In the genomic region with DNA sequence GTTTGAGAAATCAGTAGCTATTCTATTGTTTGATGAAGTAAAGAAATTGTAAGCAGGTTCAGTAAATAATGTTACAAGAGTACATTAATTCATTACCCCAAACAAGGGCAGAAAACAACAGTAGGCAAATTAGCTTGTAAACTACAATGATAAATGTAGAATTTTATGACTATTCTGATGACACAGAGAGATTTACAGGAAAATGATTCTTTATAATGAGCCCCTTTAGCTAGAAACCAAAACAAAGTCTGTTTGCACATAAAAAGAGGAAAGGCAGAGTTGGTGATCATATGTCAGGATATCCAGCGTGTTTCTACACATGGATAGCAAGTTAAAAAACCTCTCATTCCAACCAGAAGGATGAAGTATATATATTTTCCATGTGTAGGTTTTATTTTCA, we compare ENCODE assay signal across 21 cellular contexts.
DNase-seq lines count a peak whose midpoint lies in the region; ATAC-seq, FAIRE-seq and TF ChIP-seq lines count a peak whose summit lies in the region.
"Had no signal": no experiment of that assay in that cellular context is flagged by ENCODE, and none has a peak within 500 bp of the region (broad histone marks: within the 10 kb centered on the region; RNA-seq: fewer than 3 reads in every experiment).

No MANE protein-coding gene starts in this region.

- H3K9me3 ChIP-seq in GM12878 (replicated peaks; ENCODE audit: control insufficient read depth, insufficient read depth, low read length) (no peaks in the 10 kb centered on the region; the same call in 2 of the 3 replicates), left ventricle myocardium inferior (replicated peaks) (no peaks in the 10 kb centered on the region), WERI-Rb-1 (ENCODE audit: severe bottlenecking) (no peaks in the 10 kb centered on the region)
- H3K9me3 ChIP-seq: BE2C, upper lobe of left lung had no signal

- intact Hi-C loops in GM12878 (cut with micrococcal nuclease; ENCODE audit: unreplicated experiment) (no loop called here), left ventricle myocardium inferior (cut with micrococcal nuclease) (no loop called here)

- no peaks in the 10 kb centered on the region for H4K20me1 ChIP-seq in GM12878 (ENCODE audit: control insufficient read depth, insufficient read depth)

- POLR2A ChIA-PET in GM12878 (lab: Charles Lee) = no interaction called here

- no peak overlapping the region for H3K9ac ChIP-seq in GM12878 (ENCODE audit: control insufficient read depth, insufficient read depth, low read length)

- TF ChIP-seq CTCF in GM12878 (IDR thresholded peaks at IDR 0.05 in 2 of 3, conservative IDR thresholded peaks at IDR 0.05 in 1 of 3; ENCODE audit: control insufficient read depth in 2 of 3, extremely low read depth in 1 of 3, insufficient read depth in 1 of 3, low read depth in 3 of 3, low read length in 3 of 3) = no peak
- no peak for TF ChIP-seq CTCF in left ventricle myocardium inferior (IDR thresholded peaks at IDR 0.05; ENCODE audit: borderline replicate concordance)
- TF ChIP-seq CTCF in WERI-Rb-1 (IDR thresholded peaks at IDR 0.05; ENCODE audit: low read depth, low read length) = no peak

- H3K36me3 ChIP-seq in GM12878 (ENCODE audit: control insufficient read depth in 2 of 2, insufficient read depth in 2 of 2, low read length in 1 of 2) (no peaks in the 10 kb centered on the region), left ventricle myocardium inferior (no peaks in the 10 kb centered on the region), WERI-Rb-1 (no peaks in the 10 kb centered on the region)
- H3K36me3 ChIP-seq: BE2C, upper lobe of left lung had no signal

- RAD21 ChIA-PET in GM12878 (lab: Charles Lee; ENCODE audit: unreplicated experiment) = interaction anchor here (1.4 kb wide), 1 partner anchor 71 kb away, joined by 3 read pairs; no protein-coding TSS in a partner anchor

- H3K4me3 ChIP-seq in GM12878 (no peak overlapping the region), left ventricle myocardium inferior (no peak overlapping the region), WERI-Rb-1 (ENCODE audit: low read depth, low read length) (no peak overlapping the region)
- H3K4me3 ChIP-seq: hepatocyte, upper lobe of left lung had no signal

- no peak for TF ChIP-seq RAD21 in GM12878 (IDR thresholded peaks at IDR 0.05; ENCODE audit: insufficient read depth, low read depth, low read length)

- no peak overlapping the region for H2AFZ ChIP-seq in GM12878 (ENCODE audit: control insufficient read depth, low read depth, low read length)
- H2AFZ ChIP-seq: hepatocyte had no signal

- TF ChIP-seq EP300 in GM12878 (IDR thresholded peaks at IDR 0.05; ENCODE audit: borderline replicate concordance in 1 of 2, control insufficient read depth in 1 of 2, low read depth in 2 of 2, low read length in 2 of 2) = no peak

- FAIRE-seq in GM12878 (lab: Jason Lieb, UNC) (no peak), HTR-8/SVneo (lab: Jason Lieb, UNC) (no peak)
- FAIRE-seq: D721Med had no signal

- ATAC-seq in GM21529 (IDR thresholded peaks at IDR 0.05; ENCODE audit: unreplicated experiment) (peak; percentile 13), HG03432 (IDR thresholded peaks at IDR 0.05; ENCODE audit: unreplicated experiment) (peak; percentile 8), GM12878 (peak; percentile 19; the same call in 2 of the 3 replicates)

- DNase-seq in NCI-H1694 treated with DMSO at 0.1 percent for 48 hours (lab: John Stamatoyannopoulos, UW) (peak; percentile 23), NCI-H1694 (lab: John Stamatoyannopoulos, UW) (no peak), GM12878 (ENCODE audit: low read depth, low spot score) (no peak), HTR-8/SVneo (ENCODE audit: insufficient read length, low spot score) (no peak), left ventricle myocardium inferior (no peak), WERI-Rb-1 (no peak)
- DNase-seq: activated naive CD4-positive, alpha-beta T cell; BE2C; endodermal cell; Kasumi-1; midbrain; NCI-H1105; stimulated activated CD4-positive, alpha-beta T cell treated with anti-CD3 and anti-CD28 coated beads, Interleukin-15, amount 100 ng/mL, for 24 hours; stimulated activated naive CD4-positive, alpha-beta T cell treated with Interleukin-2 at 50 U/mL for 16 hours; upper lobe of left lung had no signal

- 0% methylated on average over 1 of the region's 1 CpG for WGBS in GM12878 (ENCODE audit: insufficient coverage, insufficient replicate concordance, low lambda C conversion rate, missing lambda C conversion rate)

- H3K27me3 ChIP-seq in GM12878 (replicated peaks in 1 of 2; ENCODE audit: control insufficient read depth in 2 of 2, insufficient read depth in 2 of 2, low read length in 1 of 2) = no peaks in the 10 kb centered on the region
- H3K27me3 ChIP-seq in left ventricle myocardium inferior (ENCODE audit: low read depth) = no peaks in the 10 kb centered on the region
- H3K27me3 ChIP-seq in WERI-Rb-1 (ENCODE audit: insufficient read depth, low read depth, severe bottlenecking) = peaks cover 2% of the 10 kb centered on the region
- H3K27me3 ChIP-seq: BE2C, hepatocyte, upper lobe of left lung had no signal

- no TSS peak for BruUV-seq in GM12878 (replicated peaks; lab: Mats Ljungman, UMichigan)

- H3K27ac ChIP-seq in GM12878 (ENCODE audit: control insufficient read depth, insufficient read depth) (no peak overlapping the region), left ventricle myocardium inferior (replicated peaks) (no peak overlapping the region), WERI-Rb-1 (no peak overlapping the region)
- H3K27ac ChIP-seq: 22Rv1, hepatocyte, upper lobe of left lung, VCaP had no signal

- in situ Hi-C loops in GM12878 (cut with MboI) = no loop called here

- H3K4me1 ChIP-seq in GM12878 (ENCODE audit: control insufficient read depth, insufficient read depth, low read length) (peaks cover 13% of the 10 kb centered on the region; the same call in 1 of the 2 replicates), left ventricle myocardium inferior (no peaks in the 10 kb centered on the region)
- H3K4me1 ChIP-seq: BE2C, upper lobe of left lung had no signal

- H3K79me2 ChIP-seq in GM12878 (ENCODE audit: control insufficient read depth, insufficient read depth, low read length) = no peaks in the 10 kb centered on the region
- H3K79me2 ChIP-seq: hepatocyte had no signal

- CTCF ChIA-PET in GM12878 (lab: Yijun Ruan, JAX) = interaction anchor here (1.9 kb wide), 1 partner anchor 499 kb away, joined by 6 read pairs; no protein-coding TSS in a partner anchor

- TF ChIP-seq POLR2A in GM12878 (IDR thresholded peaks at IDR 0.05; ENCODE audit: low read depth, low read length) = no peak

- peak overlapping the region; percentile 30; the same call in 1 of the 2 replicates for H3K4me2 ChIP-seq in GM12878 (ENCODE audit: control insufficient read depth, insufficient read depth)

- SMC1A ChIA-PET in GM12878 (lab: Charles Lee; ENCODE audit: uncharacterized antibody, unreplicated experiment) = interaction anchor here (1.2 kb wide), 1 partner anchor 9 kb away, joined by 3 read pairs; no protein-coding TSS in a partner anchor

TF ChIP-seq in GM12878, 131 proteins besides CTCF, POLR2A, EP300 and RAD21 (continues in another document):
- TF ChIP-seq POU2F2 (IDR thresholded peaks at IDR 0.05; ENCODE audit: borderline replicate concordance, low read depth, low read length) = no peak
- TF ChIP-seq, protein P1, sequence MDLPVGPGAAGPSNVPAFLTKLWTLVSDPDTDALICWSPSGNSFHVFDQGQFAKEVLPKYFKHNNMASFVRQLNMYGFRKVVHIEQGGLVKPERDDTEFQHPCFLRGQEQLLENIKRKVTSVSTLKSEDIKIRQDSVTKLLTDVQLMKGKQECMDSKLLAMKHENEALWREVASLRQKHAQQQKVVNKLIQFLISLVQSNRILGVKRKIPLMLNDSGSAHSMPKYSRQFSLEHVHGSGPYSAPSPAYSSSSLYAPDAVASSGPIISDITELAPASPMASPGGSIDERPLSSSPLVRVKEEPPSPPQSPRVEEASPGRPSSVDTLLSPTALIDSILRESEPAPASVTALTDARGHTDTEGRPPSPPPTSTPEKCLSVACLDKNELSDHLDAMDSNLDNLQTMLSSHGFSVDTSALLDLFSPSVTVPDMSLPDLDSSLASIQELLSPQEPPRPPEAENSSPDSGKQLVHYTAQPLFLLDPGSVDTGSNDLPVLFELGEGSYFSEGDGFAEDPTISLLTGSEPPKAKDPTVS (IDR thresholded peaks at IDR 0.05; ENCODE audit: low read depth, low read length) = no peak
- TF ChIP-seq, protein P2, sequence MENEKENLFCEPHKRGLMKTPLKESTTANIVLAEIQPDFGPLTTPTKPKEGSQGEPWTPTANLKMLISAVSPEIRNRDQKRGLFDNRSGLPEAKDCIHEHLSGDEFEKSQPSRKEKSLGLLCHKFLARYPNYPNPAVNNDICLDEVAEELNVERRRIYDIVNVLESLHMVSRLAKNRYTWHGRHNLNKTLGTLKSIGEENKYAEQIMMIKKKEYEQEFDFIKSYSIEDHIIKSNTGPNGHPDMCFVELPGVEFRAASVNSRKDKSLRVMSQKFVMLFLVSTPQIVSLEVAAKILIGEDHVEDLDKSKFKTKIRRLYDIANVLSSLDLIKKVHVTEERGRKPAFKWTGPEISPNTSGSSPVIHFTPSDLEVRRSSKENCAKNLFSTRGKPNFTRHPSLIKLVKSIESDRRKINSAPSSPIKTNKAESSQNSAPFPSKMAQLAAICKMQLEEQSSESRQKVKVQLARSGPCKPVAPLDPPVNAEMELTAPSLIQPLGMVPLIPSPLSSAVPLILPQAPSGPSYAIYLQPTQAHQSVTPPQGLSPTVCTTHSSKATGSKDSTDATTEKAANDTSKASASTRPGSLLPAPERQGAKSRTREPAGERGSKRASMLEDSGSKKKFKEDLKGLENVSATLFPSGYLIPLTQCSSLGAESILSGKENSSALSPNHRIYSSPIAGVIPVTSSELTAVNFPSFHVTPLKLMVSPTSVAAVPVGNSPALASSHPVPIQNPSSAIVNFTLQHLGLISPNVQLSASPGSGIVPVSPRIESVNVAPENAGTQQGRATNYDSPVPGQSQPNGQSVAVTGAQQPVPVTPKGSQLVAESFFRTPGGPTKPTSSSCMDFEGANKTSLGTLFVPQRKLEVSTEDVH (IDR thresholded peaks at IDR 0.05; ENCODE audit: low read depth, partially characterized antibody) = no peak
- no peak for TF ChIP-seq ZSCAN29 (IDR thresholded peaks at IDR 0.05)
- TF ChIP-seq, protein P3, sequence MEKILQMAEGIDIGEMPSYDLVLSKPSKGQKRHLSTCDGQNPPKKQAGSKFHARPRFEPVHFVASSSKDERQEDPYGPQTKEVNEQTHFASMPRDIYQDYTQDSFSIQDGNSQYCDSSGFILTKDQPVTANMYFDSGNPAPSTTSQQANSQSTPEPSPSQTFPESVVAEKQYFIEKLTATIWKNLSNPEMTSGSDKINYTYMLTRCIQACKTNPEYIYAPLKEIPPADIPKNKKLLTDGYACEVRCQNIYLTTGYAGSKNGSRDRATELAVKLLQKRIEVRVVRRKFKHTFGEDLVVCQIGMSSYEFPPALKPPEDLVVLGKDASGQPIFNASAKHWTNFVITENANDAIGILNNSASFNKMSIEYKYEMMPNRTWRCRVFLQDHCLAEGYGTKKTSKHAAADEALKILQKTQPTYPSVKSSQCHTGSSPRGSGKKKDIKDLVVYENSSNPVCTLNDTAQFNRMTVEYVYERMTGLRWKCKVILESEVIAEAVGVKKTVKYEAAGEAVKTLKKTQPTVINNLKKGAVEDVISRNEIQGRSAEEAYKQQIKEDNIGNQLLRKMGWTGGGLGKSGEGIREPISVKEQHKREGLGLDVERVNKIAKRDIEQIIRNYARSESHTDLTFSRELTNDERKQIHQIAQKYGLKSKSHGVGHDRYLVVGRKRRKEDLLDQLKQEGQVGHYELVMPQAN (conservative IDR thresholded peaks at IDR 0.05) = no peak
